14 cellular contexts compared by ENCODE assay signal in genomic region chr17:4186244-4186920, GRCh38. TPM values are rescaled to one million over a fixed set of nuclear protein-coding genes. Genes with fewer than 3 reads are reported as not detected.
A peak's percentile ranks its signal among the peaks of the same experiment; 100 is the strongest.
DNase-seq lines count a peak whose midpoint lies in the region; ATAC-seq, FAIRE-seq and TF ChIP-seq lines count a peak whose summit lies in the region.
"Had no signal": no experiment of that assay in that cellular context is flagged by ENCODE, and none has a peak within 500 bp of the region (broad histone marks: within the 10 kb centered on the region; RNA-seq: fewer than 3 reads in every experiment).

No MANE protein-coding gene starts in this region.

- H3K4me1 ChIP-seq in mammary epithelial cell (ENCODE audit: insufficient read depth, low read length) (peaks cover 20% of the 10 kb centered on the region), left ventricle myocardium inferior (peaks cover 3% of the 10 kb centered on the region), pancreas (no peaks in the 10 kb centered on the region)

- peak overlapping the region in 1 of 3 experiments; percentile 5 for H3K4me3 ChIP-seq in mammary epithelial cell (replicated peaks in 1 of 3; ENCODE audit: insufficient read depth in 1 of 3, low read depth in 2 of 3, low read length in 3 of 3)
- no peak overlapping the region for H3K4me3 ChIP-seq in left ventricle myocardium inferior
- H3K4me3 ChIP-seq in pancreas = no peak overlapping the region

- TF ChIP-seq CTCF in mammary epithelial cell (conservative IDR thresholded peaks at IDR 0.05 in 1 of 2, IDR thresholded peaks at IDR 0.05 in 1 of 2; ENCODE audit: extremely low read depth in 1 of 2, insufficient read depth in 1 of 2, low read depth in 1 of 2, low read length in 2 of 2) (no peak), left ventricle myocardium inferior (IDR thresholded peaks at IDR 0.05; ENCODE audit: borderline replicate concordance) (no peak), pancreas (IDR thresholded peaks at IDR 0.05) (no peak)

- no peaks in the 10 kb centered on the region for H3K27me3 ChIP-seq in mammary epithelial cell (ENCODE audit: insufficient read depth, low read length)
- no peaks in the 10 kb centered on the region for H3K27me3 ChIP-seq in left ventricle myocardium inferior (ENCODE audit: low read depth)
- no peaks in the 10 kb centered on the region for H3K27me3 ChIP-seq in pancreas

- WGBS in mammary epithelial cell (ENCODE audit: low coverage, missing lambda C conversion rate) = 58% methylated on average over 8 of the region's 9 CpGs
- 78 to 91% methylated on average over 9 of the region's 9 CpGs for WGBS in pancreas, 2 donors

- CTCF ChIA-PET in mammary epithelial cell (lab: Charles Lee; ENCODE audit: low non-redundant PET) = interaction anchor here (1.2 kb wide), 1 partner anchor 14 kb away, joined by 10 read pairs; no protein-coding TSS in a partner anchor

- H3K9ac ChIP-seq in mammary epithelial cell (ENCODE audit: insufficient read depth, low read length) = peak overlapping the region; percentile 33

- DNase-seq in ELF-1 (ENCODE audit: low read depth, low spot score) = peak; percentile 27
- DNase-seq in mammary epithelial cell = no peak
- no peak for DNase-seq in left ventricle myocardium inferior
- no peak for DNase-seq in pancreas
- no peak for DNase-seq in erythroblast (lab: John Stamatoyannopoulos, UW)
- DNase-seq in HUDEP-2 (lab: John Stamatoyannopoulos, UW; ENCODE audit: unreplicated experiment in 76 of 76) = no peak
- DNase-seq: activated CD4-positive, alpha-beta T cell treated with anti-CD3 and anti-CD28 coated beads for 48 hours; NCI-H2029 treated with DMSO at 0.1 percent for 48 hours; NCI-H69 had no signal

- no peak for FAIRE-seq in pancreas (lab: Jason Lieb, UNC)
- FAIRE-seq: RCC 7860 had no signal

- BruUV-seq in mammary epithelial cell (replicated peaks; lab: Mats Ljungman, UMichigan) = no TSS peak

- peaks cover 31% of the 10 kb centered on the region for H3K36me3 ChIP-seq in mammary epithelial cell (ENCODE audit: insufficient read depth, low read length)
- peaks cover 92% of the 10 kb centered on the region for H3K36me3 ChIP-seq in left ventricle myocardium inferior
- H3K36me3 ChIP-seq in pancreas = peaks cover 2 to 45% (median 23%) of the 10 kb centered on the region in 3 donors

- H3K27ac ChIP-seq in mammary epithelial cell (ENCODE audit: insufficient read depth, low read depth, low read length) = peak overlapping the region; percentile 80
- H3K27ac ChIP-seq in left ventricle myocardium inferior (replicated peaks) = peak overlapping the region; percentile 56
- H3K27ac ChIP-seq in pancreas = no peak overlapping the region
- H3K27ac ChIP-seq: HL-60 had no signal

- intact Hi-C loops in mammary epithelial cell (cut with micrococcal nuclease) (no loop called here), left ventricle myocardium inferior (cut with micrococcal nuclease) (no loop called here), pancreas (cut with DNase I) (no loop called here)

- H2AFZ ChIP-seq in mammary epithelial cell (ENCODE audit: low read depth, low read length) = no peak overlapping the region

- ATAC-seq in pancreas = peak in 3 of 4 donors; percentile 12 to 68 (median 24)
- no peak for ATAC-seq in GM21360 (IDR thresholded peaks at IDR 0.05; ENCODE audit: unreplicated experiment)
- ATAC-seq in HG03135 (IDR thresholded peaks at IDR 0.05; ENCODE audit: unreplicated experiment) = no peak
- ATAC-seq: activated T-helper 17 cell treated with anti-CD3 and anti-CD28 coated beads, Interleukin-2, amount 50 U/mL, for 72 hours had no signal

- H3K9me3 ChIP-seq in mammary epithelial cell (replicated peaks; ENCODE audit: insufficient read depth, low read length) (no peaks in the 10 kb centered on the region), left ventricle myocardium inferior (replicated peaks) (no peaks in the 10 kb centered on the region), pancreas (no peaks in the 10 kb centered on the region)

- no peak for TF ChIP-seq POLR2A in erythroblast (IDR thresholded peaks at IDR 0.05; ENCODE audit: low read length)

- dilution Hi-C loops in mammary epithelial cell (cut with HindIII; ENCODE audit: low sequenced_read_pairs) = loop anchor here (5.0 kb wide), 1 partner anchor 34 kb away; no protein-coding TSS in a partner anchor

- H3K79me2 ChIP-seq in mammary epithelial cell (ENCODE audit: insufficient read depth, low read length) = peaks cover 10% of the 10 kb centered on the region

- in situ Hi-C loops in mammary epithelial cell (cut with MboI; ENCODE audit: low sequenced_read_pairs in 2 of 2) = no loop called here

- peak overlapping the region; percentile 71 for H3K4me2 ChIP-seq in mammary epithelial cell (ENCODE audit: insufficient read depth, low read depth, low read length)

- no peaks in the 10 kb centered on the region for H4K20me1 ChIP-seq in mammary epithelial cell (ENCODE audit: insufficient read depth, low read length)

RNA-seq across cellular contexts. Expression of gene CYB5D2, which starts 43.4 kb away (rescaled TPM):
- total RNA-seq in mammary epithelial cell = 10 to 100 TPM; 15.1 to 16.3 TPM
- polyA plus RNA-seq in mammary epithelial cell = 25.1 TPM
- 24.8 TPM for polyA minus RNA-seq in mammary epithelial cell
- 6.7 TPM for total RNA-seq in left ventricle myocardium inferior
- total RNA-seq in pancreas = 1 to 10 TPM; 6.7 to 9.1 (median 8.4) TPM
- 10 to 100 TPM; 11.7 to 18.4 TPM for polyA plus RNA-seq in pancreas

RNA-seq across cellular contexts. Expression of gene ZZEF1, which starts 43.6 kb away (rescaled TPM):
- 10 to 100 TPM; 33.6 to 44.7 TPM for total RNA-seq in mammary epithelial cell
- 10.2 TPM for polyA plus RNA-seq in mammary epithelial cell
- polyA minus RNA-seq in mammary epithelial cell = 43.8 TPM
- total RNA-seq in left ventricle myocardium inferior = 29.9 TPM
- total RNA-seq in pancreas = 10 to 100 TPM; 22.7 to 31.6 (median 27.7) TPM
- 10 to 100 TPM; 15.8 to 29.7 TPM for polyA plus RNA-seq in pancreas

Comparison
In these comparisons a context has a peak if more than half of its experiments do, and no peak if none do; other contexts are left out.
1. H3K27ac ChIP-seq: peak in mammary epithelial cell (single experiment) and left ventricle myocardium inferior (single experiment); none in pancreas (0 of 4).
2. ATAC-seq: peak in pancreas (3 of 4); none in GM21360 (single experiment) and HG03135 (single experiment).